ENCODE assay signal across 23 cellular contexts in genomic region chr3:139653582-139653981, GRCh38. TPM values are rescaled to one million over a fixed set of nuclear protein-coding genes. Genes with fewer than 3 reads are reported as not detected.
DNase-seq lines count a peak whose midpoint lies in the region; ATAC-seq and TF ChIP-seq lines count a peak whose summit lies in the region.
"Had no signal": no experiment of that assay in that cellular context is flagged by ENCODE, and none has a peak within 500 bp of the region (broad histone marks: within the 10 kb centered on the region; RNA-seq: fewer than 3 reads in every experiment).

No MANE protein-coding gene starts in this region.

- TF ChIP-seq POLR2A in suprapubic skin (IDR thresholded peaks at IDR 0.05) = no peak

- 40 to 52% methylated on average over 9 of the region's 9 CpGs for WGBS in esophagus, 2 donors
- WGBS in suprapubic skin = 52% methylated on average over 8 of the region's 9 CpGs

- CTCF ChIA-PET in RWPE1 (lab: Yijun Ruan, JAX) = no interaction called here

- peak; percentile 10 for DNase-seq in NCI-H1436 treated with DMSO at 0.1 percent for 48 hours (lab: John Stamatoyannopoulos, UW)
- no peak for DNase-seq in NCI-H1436 (lab: John Stamatoyannopoulos, UW)
- peak; percentile 92 for DNase-seq in RWPE1 (ENCODE audit: low spot score)
- peak; percentile 66 to 81 for DNase-seq in suprapubic skin (ENCODE audit: low spot score in 2 of 2)
- no peak for DNase-seq in activated naive CD4-positive, alpha-beta T cell treated with anti-CD3 and anti-CD28 coated beads, Interleukin-2, amount 50 U/mL, for 16 hours
- no peak for DNase-seq in osteoblast (ENCODE audit: insufficient read length, low spot score, missing footprints)
- DNase-seq: 8988T; activated gamma-delta T cell treated with Interleukin-2 at 50 U/mL for 16 hours; activated T-cell treated with anti-CD3 and anti-CD28 coated beads, Interleukin-2, amount 50 U/mL, for 1 hour; CD4-positive, alpha-beta memory T cell; dermis blood vessel endothelial cell; foreskin fibroblast; hypothalamus; kidney; NCI-H774; SHP77 treated with DMSO at 0.1 percent for 48 hours; stimulated activated CD4-positive, alpha-beta T cell treated with anti-CD3 and anti-CD28 coated beads, Interleukin-2, amount 100 ng/mL, for 48 hours; stimulated activated naive CD4-positive, alpha-beta T cell; T-cell had no signal

- no peak overlapping the region for H3K4me2 ChIP-seq in osteoblast (ENCODE audit: insufficient read depth, low read length)

- H3K27ac ChIP-seq in RWPE1 (peak overlapping the region; percentile 48; the same call in 1 of the 2 replicates), esophagus (ENCODE audit: low read depth in 2 of 2, low read length in 1 of 2) (peak overlapping the region; percentile 18 to 69), suprapubic skin (peak overlapping the region; percentile 9), osteoblast (ENCODE audit: low read depth, low read length) (no peak overlapping the region)
- H3K27ac ChIP-seq: psoas muscle had no signal

- TF ChIP-seq EP300 in suprapubic skin (IDR thresholded peaks at IDR 0.05) = no peak

- H4K20me1 ChIP-seq in osteoblast (ENCODE audit: insufficient read depth, low read length) = no peaks in the 10 kb centered on the region

- POLR2A ChIA-PET in RWPE1 (lab: Yijun Ruan, JAX; ENCODE audit: low non-redundant PET) = no interaction called here

- H3K9me3 ChIP-seq in esophagus (ENCODE audit: control insufficient read depth in 2 of 2, insufficient read depth in 1 of 2, low read depth in 1 of 2, low read length in 1 of 2) (peaks cover 0 to 2% of the 10 kb centered on the region in 2 donors), suprapubic skin (no peaks in the 10 kb centered on the region), osteoblast (ENCODE audit: low read depth, low read length) (no peaks in the 10 kb centered on the region)
- H3K9me3 ChIP-seq: psoas muscle had no signal

- no peak for TF ChIP-seq CTCF in RWPE1 (conservative IDR thresholded peaks at IDR 0.05; ENCODE audit: low read depth)
- no peak for TF ChIP-seq CTCF in suprapubic skin (IDR thresholded peaks at IDR 0.05)
- no peak for TF ChIP-seq CTCF in osteoblast (IDR thresholded peaks at IDR 0.05; ENCODE audit: extremely low read depth, low read depth, low read length)

- no peaks in the 10 kb centered on the region for H3K27me3 ChIP-seq in esophagus (ENCODE audit: control insufficient read depth in 1 of 2, insufficient read depth in 2 of 2, low read length in 2 of 2)
- H3K27me3 ChIP-seq in suprapubic skin = no peaks in the 10 kb centered on the region
- no peaks in the 10 kb centered on the region for H3K27me3 ChIP-seq in osteoblast (ENCODE audit: insufficient read depth, low read length)

- H3K36me3 ChIP-seq in esophagus (ENCODE audit: control insufficient read depth in 2 of 2, insufficient read depth in 2 of 2, low read length in 1 of 2) (no peaks in the 10 kb centered on the region), suprapubic skin (no peaks in the 10 kb centered on the region), osteoblast (ENCODE audit: insufficient read depth, low read length) (no peaks in the 10 kb centered on the region)

- no peak for ATAC-seq in HG03439 (IDR thresholded peaks at IDR 0.05; ENCODE audit: unreplicated experiment)
- ATAC-seq: T-cell had no signal

- H3K4me3 ChIP-seq in esophagus (ENCODE audit: low read depth in 1 of 2, low read length in 2 of 2) (no peak overlapping the region), suprapubic skin (no peak overlapping the region), osteoblast (ENCODE audit: insufficient read depth, low read length) (no peak overlapping the region)
- H3K4me3 ChIP-seq: psoas muscle had no signal

- H3K4me1 ChIP-seq in esophagus (ENCODE audit: control insufficient read depth in 2 of 2, insufficient read depth in 2 of 2, low read length in 1 of 2) = peaks cover 0 to 10% of the 10 kb centered on the region in 2 donors
- peaks cover 44% of the 10 kb centered on the region for H3K4me1 ChIP-seq in suprapubic skin
- no peaks in the 10 kb centered on the region for H3K4me1 ChIP-seq in osteoblast (ENCODE audit: insufficient read depth, low read length)
- H3K4me1 ChIP-seq: psoas muscle had no signal

- H3K79me2 ChIP-seq in osteoblast (ENCODE audit: insufficient read depth, low read length) = no peaks in the 10 kb centered on the region

- H2AFZ ChIP-seq in osteoblast (ENCODE audit: low read length) = no peak overlapping the region

RNA-seq across cellular contexts. Expression of gene NMNAT3, which starts 24.2 kb away (rescaled TPM):
- polyA plus RNA-seq in esophagus = 1 to 10 TPM; 2.1 to 4.6 TPM
- 10 to 100 TPM; 25.0 to 41.7 (median 30.1) TPM for total RNA-seq in suprapubic skin
- total RNA-seq in osteoblast = 0.36 and 0.59 TPM in 2 replicates
- total RNA-seq: LHCN-M2 had no signal

Comparison
In these comparisons a context has a peak if more than half of its experiments do, and no peak if none do; other contexts are left out.
1. DNase-seq: peak in NCI-H1436 treated with DMSO at 0.1 percent for 48 hours (single experiment), RWPE1 (single experiment) and suprapubic skin (2 of 2); none in NCI-H1436 (single experiment), activated naive CD4-positive, alpha-beta T cell treated with anti-CD3 and anti-CD28 coated beads, Interleukin-2, amount 50 U/mL, for 16 hours (single experiment) and osteoblast (single experiment).
2. RNA of gene NMNAT3, which starts 24.2 kb away (total RNA-seq): 25.0 to 41.7 TPM in suprapubic skin; 0.36 to 0.59 TPM in osteoblast; every median in the first group is over 10 times any median in the second.